Comparison of ENCODE assay signal across 8 cellular contexts in the genomic region with DNA sequence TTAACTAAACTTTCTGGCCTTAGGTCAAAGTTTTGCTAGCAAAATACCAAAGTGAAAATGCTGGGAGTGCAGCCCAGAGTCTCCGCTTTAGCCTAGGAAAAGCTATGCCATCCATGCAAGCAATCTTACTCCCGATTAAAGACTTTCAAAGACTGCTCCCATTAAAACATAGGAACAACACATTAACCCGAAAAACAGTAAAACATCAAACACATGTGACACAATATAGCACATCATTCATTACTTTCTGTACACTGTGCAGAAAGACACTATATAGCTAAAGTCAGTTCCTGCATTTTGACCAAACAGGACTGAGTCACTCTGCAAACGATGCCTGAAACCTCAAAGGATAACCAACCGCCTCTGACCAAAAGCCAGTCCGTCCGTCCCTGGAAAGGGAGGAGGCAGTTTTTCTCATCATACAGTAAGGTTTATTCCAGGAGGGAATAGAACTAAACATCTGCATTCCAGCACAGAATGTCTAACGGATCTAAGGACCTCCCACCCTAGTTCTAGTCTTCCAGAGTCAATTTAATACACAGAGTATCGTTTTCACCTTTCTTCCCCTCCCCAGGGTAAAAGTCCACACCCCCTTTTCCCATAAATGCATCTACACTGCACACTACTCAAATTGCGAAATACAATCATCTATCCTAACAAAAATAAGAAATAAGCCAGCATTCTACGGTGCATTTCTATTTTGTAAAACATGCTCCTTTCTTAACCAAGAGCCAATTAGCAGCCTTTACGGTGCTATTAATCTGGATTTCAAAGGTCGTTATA. TPM values are rescaled to one million over a fixed set of nuclear protein-coding genes. Genes with fewer than 3 reads are reported as not detected.
DNase-seq lines count a peak whose midpoint lies in the region; ATAC-seq and TF ChIP-seq lines count a peak whose summit lies in the region.

No MANE protein-coding gene starts in this region.

- no peaks in the 10 kb centered on the region for H3K27me3 ChIP-seq in mammary epithelial cell (ENCODE audit: insufficient read depth, low read length)
- no peaks in the 10 kb centered on the region for H3K27me3 ChIP-seq in right lobe of liver
- H3K27me3 ChIP-seq in tibial artery, result no peaks in the 10 kb centered on the region

- H3K4me1 ChIP-seq in mammary epithelial cell (ENCODE audit: insufficient read depth, low read length) (peaks cover 24% of the 10 kb centered on the region), right lobe of liver (peaks cover 0 to 37% (median 11%) of the 10 kb centered on the region in 4 donors), tibial artery (peaks cover 0 to 54% (median 21%) of the 10 kb centered on the region in 4 donors)

- H3K4me1 Mint-ChIP-seq in activated T-cell treated with anti-CD3 and anti-CD28 coated beads, Interleukin-2, amount 50 U/mL, for 4 hours (ENCODE audit: low read depth), result peaks cover 38% of the 10 kb centered on the region

- H3K4me2 ChIP-seq in mammary epithelial cell (ENCODE audit: insufficient read depth, low read depth, low read length), result peak overlapping the region; percentile 95

- H3K4me3 ChIP-seq in mammary epithelial cell (replicated peaks in 1 of 3; ENCODE audit: insufficient read depth in 1 of 3, low read depth in 2 of 3, low read length in 3 of 3), result peak overlapping the region; percentile 91 to 96 (median 92)
- peak overlapping the region; percentile 72 to 92 (median 87) for H3K4me3 ChIP-seq in right lobe of liver
- peak overlapping the region; percentile 91 to 100 for H3K4me3 ChIP-seq in tibial artery

- no peak for TF ChIP-seq CTCF in mammary epithelial cell (conservative IDR thresholded peaks at IDR 0.05 in 1 of 2, IDR thresholded peaks at IDR 0.05 in 1 of 2; ENCODE audit: extremely low read depth in 1 of 2, insufficient read depth in 1 of 2, low read depth in 1 of 2, low read length in 2 of 2)
- TF ChIP-seq CTCF in right lobe of liver (IDR thresholded peaks at IDR 0.05), result no peak
- no peak for TF ChIP-seq CTCF in tibial artery (IDR thresholded peaks at IDR 0.05)

- CTCF ChIA-PET in mammary epithelial cell (lab: Charles Lee; ENCODE audit: low non-redundant PET), result no interaction called here

- H3K9ac ChIP-seq in mammary epithelial cell (ENCODE audit: insufficient read depth, low read length), result peak overlapping the region; percentile 85

- H3K27ac ChIP-seq in mammary epithelial cell (ENCODE audit: insufficient read depth, low read depth, low read length) (peak overlapping the region; percentile 75), right lobe of liver (peak overlapping the region; percentile 96 to 99 (median 97)), tibial artery (peak overlapping the region; percentile 97 to 99)

- BruUV-seq in mammary epithelial cell (replicated peaks; lab: Mats Ljungman, UMichigan), result TSS peak; percentile 20

- H3K4me3 Mint-ChIP-seq in activated T-cell treated with anti-CD3 and anti-CD28 coated beads, Interleukin-2, amount 50 U/mL, for 4 hours, result peak overlapping the region; percentile 98

- H4K20me1 ChIP-seq in mammary epithelial cell (ENCODE audit: insufficient read depth, low read length), result peaks cover 3% of the 10 kb centered on the region

- no peaks in the 10 kb centered on the region for H3K9me3 Mint-ChIP-seq in activated T-cell treated with anti-CD3 and anti-CD28 coated beads, Interleukin-2, amount 50 U/mL, for 4 hours

- dilution Hi-C loops in mammary epithelial cell (cut with HindIII; ENCODE audit: low sequenced_read_pairs), result no loop called here

- no peaks in the 10 kb centered on the region for H3K36me3 Mint-ChIP-seq in activated T-cell treated with anti-CD3 and anti-CD28 coated beads, Interleukin-2, amount 50 U/mL, for 4 hours (ENCODE audit: insufficient read depth)

- H3K79me2 ChIP-seq in mammary epithelial cell (ENCODE audit: insufficient read depth, low read length), result peaks cover 66% of the 10 kb centered on the region

- DNase-seq in activated T-cell treated with anti-CD3 and anti-CD28 coated beads, Interleukin-2, amount 50 U/mL, for 4 hours, result no peak
- no peak for DNase-seq in activated T-cell treated with anti-CD3 and anti-CD28 coated beads, Interleukin-2, amount 50 U/mL, for 48 hours
- DNase-seq in NCI-H69 (lab: John Stamatoyannopoulos, UW) (peak; percentile 23), mammary epithelial cell (peak; percentile 81), right lobe of liver (no peak), tibial artery (peak in 1 of 2 donors; percentile 35)
- no peak for DNase-seq in stimulated activated CD4-positive, alpha-beta T cell treated with anti-CD3 and anti-CD28 coated beads, Interleukin-4, amount 100 ng/mL, for 24 hours

- H2AFZ ChIP-seq in mammary epithelial cell (ENCODE audit: low read depth, low read length), result peak overlapping the region; percentile 44

- no peak for ATAC-seq in activated T-cell treated with anti-CD3 and anti-CD28 coated beads, Interleukin-2, amount 50 U/mL, for 4 hours
- peak; percentile 9 to 51 (median 28) for ATAC-seq in right lobe of liver
- ATAC-seq in GM21576 (IDR thresholded peaks at IDR 0.05; ENCODE audit: unreplicated experiment), result no peak

- WGBS in mammary epithelial cell (ENCODE audit: low coverage, missing lambda C conversion rate), result under 1% methylated on average over 13 of the region's 13 CpGs
- under 1% methylated on average over 13 of the region's 13 CpGs for WGBS in right lobe of liver (ENCODE audit: insufficient coverage, low coverage, low lambda C conversion rate, missing lambda C conversion rate)

- H3K36me3 ChIP-seq in mammary epithelial cell (ENCODE audit: insufficient read depth, low read length) (no peaks in the 10 kb centered on the region), right lobe of liver (no peaks in the 10 kb centered on the region), tibial artery (no peaks in the 10 kb centered on the region)

- peak; percentile 30 for TF ChIP-seq POLR2A in right lobe of liver (IDR thresholded peaks at IDR 0.05)

- H3K9me3 ChIP-seq in mammary epithelial cell (replicated peaks; ENCODE audit: insufficient read depth, low read length) (no peaks in the 10 kb centered on the region), right lobe of liver (no peaks in the 10 kb centered on the region), tibial artery (no peaks in the 10 kb centered on the region)

- in situ Hi-C loops in mammary epithelial cell (cut with MboI; ENCODE audit: low sequenced_read_pairs in 2 of 2), result no loop called here

- intact Hi-C loops in mammary epithelial cell (cut with micrococcal nuclease), result loop anchor here (2.0 to 5.0 kb wide), 5 partner anchors 55 to 210 kb away; a partner anchor contains a TSS
- intact Hi-C loops in right lobe of liver (cut with DNase I), result no loop called here
- intact Hi-C loops in tibial artery (cut with DNase I; ENCODE audit: low total_unique reads), result no loop called here

- H3K27me3 Mint-ChIP-seq in activated T-cell treated with anti-CD3 and anti-CD28 coated beads, Interleukin-2, amount 50 U/mL, for 4 hours (ENCODE audit: low read depth), result no peaks in the 10 kb centered on the region

RNA-seq across cellular contexts. Expression of a gene that starts 1.7 kb away (rescaled TPM):
- 10 to 100 TPM; 16.8 to 24.3 (median 18.3) TPM for total RNA-seq in activated T-cell treated with anti-CD3 and anti-CD28 coated beads, Interleukin-2, amount 50 U/mL, for 4 hours
- 10 to 100 TPM; 38.6 to 44.0 TPM for total RNA-seq in mammary epithelial cell
- 5.8 TPM for polyA plus RNA-seq in mammary epithelial cell
- polyA minus RNA-seq in mammary epithelial cell, result 15.2 TPM
- 10 to 100 TPM; 11.6 to 23.9 (median 19.8) TPM for total RNA-seq in right lobe of liver

Comparison
In these comparisons a context has a peak if more than half of its experiments do, and no peak if none do; other contexts are left out.
1. ATAC-seq: peak in right lobe of liver (4 of 4); none in activated T-cell treated with anti-CD3 and anti-CD28 coated beads, Interleukin-2, amount 50 U/mL, for 4 hours (0 of 2) and GM21576 (single experiment).
2. DNase-seq: peak in NCI-H69 (single experiment) and mammary epithelial cell (single experiment); none in activated T-cell treated with anti-CD3 and anti-CD28 coated beads, Interleukin-2, amount 50 U/mL, for 4 hours (single experiment), activated T-cell treated with anti-CD3 and anti-CD28 coated beads, Interleukin-2, amount 50 U/mL, for 48 hours (0 of 2), right lobe of liver (0 of 3) and stimulated activated CD4-positive, alpha-beta T cell treated with anti-CD3 and anti-CD28 coated beads, Interleukin-4, amount 100 ng/mL, for 24 hours (single experiment).
3. Peak in every context shown above with its lines, with median percentiles within 50 percentile points of each other: H3K27ac ChIP-seq and H3K4me3 ChIP-seq.